ENCODE assay signal across 3 cellular contexts in genomic region chr4:19133315-19133714, GRCh38.
TF ChIP-seq lines count a peak whose summit lies in the region.

No MANE protein-coding gene starts in this region.

TF ChIP-seq in HepG2, 621 proteins besides CTCF, POLR2A, EP300 and RAD21:
- TF ChIP-seq ZNF512B (CRISPR knock-in tag; IDR thresholded peaks at IDR 0.05; ENCODE audit: borderline replicate concordance) (no peak), ZSCAN20 (CRISPR knock-in tag; IDR thresholded peaks at IDR 0.05; ENCODE audit: borderline replicate concordance) (no peak), ZZZ3 (CRISPR knock-in tag; IDR thresholded peaks at IDR 0.05; ENCODE audit: borderline replicate concordance) (no peak), CEBPB (IDR thresholded peaks at IDR 0.05; ENCODE audit: borderline replicate concordance, low read depth, low read length) (peak; percentile 38; the same call in 1 of the 2 replicates)
TF ChIP-seq in HepG2: peak in this region for 1.

TF ChIP-seq in IMR-90, 13 proteins besides CTCF, POLR2A, EP300 and RAD21:
- no peak for TF ChIP-seq MAFK (IDR thresholded peaks at IDR 0.05; ENCODE audit: low read depth, low read length)
- peak; percentile 64 for TF ChIP-seq CEBPB (IDR thresholded peaks at IDR 0.05; ENCODE audit: low read depth, low read length)

TF ChIP-seq in H1, 55 proteins besides CTCF, POLR2A, EP300 and RAD21:
- TF ChIP-seq SRF (IDR thresholded peaks at IDR 0.05; ENCODE audit: low read depth, low read length) (no peak), KDM4A (IDR thresholded peaks at IDR 0.05; ENCODE audit: low read depth, low read length, severe bottlenecking) (no peak), EZH2 (IDR thresholded peaks at IDR 0.05; ENCODE audit: low read depth, low read length, severe bottlenecking) (no peak), CEBPB (IDR thresholded peaks at IDR 0.05; ENCODE audit: low read depth, low read length) (peak; percentile 78), TBP (IDR thresholded peaks at IDR 0.05; ENCODE audit: low read depth, low read length) (no peak)
TF ChIP-seq in H1: peak in this region for 1.
